In the genomic region with DNA sequence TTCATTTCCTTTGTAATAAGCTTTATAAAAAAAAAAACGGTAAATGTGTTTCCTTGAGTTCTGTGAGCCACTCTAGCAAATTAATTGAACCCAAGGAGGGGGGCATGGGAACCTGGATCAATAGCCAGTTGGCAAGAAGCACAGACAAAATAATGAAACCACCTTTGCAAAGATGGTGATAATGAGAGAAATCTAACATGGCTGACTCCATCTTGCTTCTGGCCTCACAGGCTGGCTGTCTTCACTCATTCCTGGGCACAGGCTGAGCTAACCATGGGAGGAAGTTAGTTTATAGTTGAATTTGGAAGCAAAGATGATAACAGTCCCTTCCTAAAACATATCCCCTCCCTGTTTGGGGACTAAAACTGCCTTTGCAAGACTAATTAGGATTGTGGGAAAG, we compare ENCODE assay signal across 23 cellular contexts.
"Had no signal": no experiment of that assay in that cellular context is flagged by ENCODE, and none has a peak within 500 bp of the region (broad histone marks: within the 10 kb centered on the region; RNA-seq: fewer than 3 reads in every experiment).

No MANE protein-coding gene starts in this region.

- H3K9me3 Mint-ChIP-seq: effector memory CD8-positive, alpha-beta T cell; immature natural killer cell had no signal

- H3K36me3 Mint-ChIP-seq: immature natural killer cell, mesothelial cell of epicardium had no signal

- H3K9me3 ChIP-seq: colonic mucosa, esophagus muscularis mucosa, gastroesophageal sphincter, left lung, lower lobe of right lung, mucosa of descending colon had no signal

- H3K27me3 ChIP-seq: colonic mucosa, esophagus muscularis mucosa, foreskin keratinocyte, gastroesophageal sphincter, heart left ventricle, hepatocyte, left lung had no signal

- H3K27ac Mint-ChIP-seq: dendritic cell treated with granulocyte-macrophage colony-stimulating factor and Interleukin-4, amounts not matched to agents 40 ng/mL and 50 ng/mL, for 4 days; immature natural killer cell had no signal

- H3K4me3 ChIP-seq: colonic mucosa, esophagus muscularis mucosa, gastroesophageal sphincter, heart left ventricle, hepatocyte, left lung, lower lobe of right lung, mucosa of descending colon had no signal

- H3K36me3 ChIP-seq: colonic mucosa, esophagus muscularis mucosa, gastroesophageal sphincter, heart left ventricle, left lung, lower lobe of right lung had no signal

- H3K4me1 ChIP-seq: foreskin keratinocyte had no signal

- H3K79me2 ChIP-seq: hepatocyte had no signal

- H3K27ac ChIP-seq: colonic mucosa, foreskin keratinocyte, hepatocyte, left lung, lower lobe of right lung had no signal

- H2AFZ ChIP-seq: hepatocyte had no signal

- DNase-seq: colonic mucosa; cortex of kidney; effector CD8-positive, alpha-beta T cell; effector memory CD8-positive, alpha-beta T cell; foreskin keratinocyte; heart left ventricle; hypothalamus; immature natural killer cell; islet precursor cell; left cardiac atrium; left lung; left ventricle myocardium superior; lower lobe of right lung; mesenchymal stem cell; mucosa of descending colon; naive B cell had no signal

- FAIRE-seq: endothelial cell of umbilical vein, frontal cortex had no signal

- ATAC-seq: effector memory CD8-positive, alpha-beta T cell; foreskin keratinocyte; gastroesophageal sphincter; heart left ventricle; left cardiac atrium; left lung; left ventricle myocardium superior; lower lobe of right lung; mucosa of descending colon had no signal

- H3K27me3 Mint-ChIP-seq: dendritic cell treated with granulocyte-macrophage colony-stimulating factor and Interleukin-4, amounts not matched to agents 40 ng/mL and 50 ng/mL, for 4 days; effector memory CD8-positive, alpha-beta T cell had no signal

- H3K4me3 Mint-ChIP-seq: dendritic cell treated with granulocyte-macrophage colony-stimulating factor and Interleukin-4, amounts not matched to agents 40 ng/mL and 50 ng/mL, for 4 days; effector memory CD8-positive, alpha-beta T cell; immature natural killer cell; mesothelial cell of epicardium; naive B cell had no signal

- H3K4me2 ChIP-seq: hepatocyte had no signal
